8 cellular contexts compared by ENCODE assay signal in genomic region chr1:36175137-36176095, GRCh38. TPM values are rescaled to one million over a fixed set of nuclear protein-coding genes. Genes with fewer than 3 reads are reported as not detected.
DNase-seq lines count a peak whose midpoint lies in the region; ATAC-seq, FAIRE-seq and TF ChIP-seq lines count a peak whose summit lies in the region.

No MANE protein-coding gene starts in this region.

- ATAC-seq in Right ventricle myocardium inferior (peak; percentile 83), HG02938 (IDR thresholded peaks at IDR 0.05; ENCODE audit: unreplicated experiment) (no peak)

- no peaks in the 10 kb centered on the region for H3K9me1 ChIP-seq in keratinocyte (ENCODE audit: control insufficient read depth, extremely low read depth, insufficient read depth, low read length)

- TF ChIP-seq CTCF in keratinocyte (optimal IDR thresholded peaks at IDR 0.05 in 1 of 3, IDR thresholded peaks at IDR 0.05 in 1 of 3, conservative IDR thresholded peaks at IDR 0.05 in 1 of 3; ENCODE audit: extremely low read depth in 1 of 3, insufficient read depth in 2 of 3, low read length in 3 of 3) (no peak), uterus (IDR thresholded peaks at IDR 0.05) (no peak), colonic mucosa (IDR thresholded peaks at IDR 0.05) (no peak)

- dilution Hi-C loops in keratinocyte (cut with MboI; ENCODE audit: extremely low pct_ligation_motif_present, low sequenced_read_pairs): no loop called here

- intact Hi-C loops in Right ventricle myocardium inferior (cut with DNase I): loop anchor here (2.0 kb wide), 1 partner anchor 21 kb away; no protein-coding TSS in a partner anchor
- intact Hi-C loops in cardiac septum (cut with DNase I): loop anchor here (2.0 kb wide), 1 partner anchor 19 kb away; the partner anchor contains the start of gene MAP7D1
- intact Hi-C loops in uterus (cut with DNase I; ENCODE audit: low total_unique reads): no loop called here
- intact Hi-C loops in colonic mucosa (cut with DNase I): no loop called here

- H3K27ac ChIP-seq in keratinocyte (ENCODE audit: control insufficient read depth, insufficient read depth, low read length) (peak overlapping the region; percentile 55), uterus (peak overlapping the region; percentile 28 to 43), colonic mucosa (no peak overlapping the region)

- peaks cover 57% of the 10 kb centered on the region for H3K79me2 ChIP-seq in keratinocyte (ENCODE audit: control insufficient read depth, insufficient read depth, low read length)

- no peaks in the 10 kb centered on the region for H3K9me3 ChIP-seq in keratinocyte (ENCODE audit: control insufficient read depth, low read depth, low read length)
- no peaks in the 10 kb centered on the region for H3K9me3 ChIP-seq in uterus
- H3K9me3 ChIP-seq in colonic mucosa: no peaks in the 10 kb centered on the region

- H3K4me1 ChIP-seq in keratinocyte (ENCODE audit: control insufficient read depth, extremely low read depth, insufficient read depth, low read length) (peaks cover 51% of the 10 kb centered on the region), uterus (peaks cover 0 to 4% of the 10 kb centered on the region in 2 donors), colonic mucosa (no peaks in the 10 kb centered on the region)

- no peak overlapping the region for H3K4me2 ChIP-seq in keratinocyte (ENCODE audit: control insufficient read depth, extremely low read depth, insufficient read depth, low read depth, low read length)

- DNase-seq in Right ventricle myocardium inferior (ENCODE audit: missing footprints) (peak; percentile 71), cardiac septum (ENCODE audit: low spot score) (no peak), astrocyte of the hippocampus (ENCODE audit: low read depth, low spot score) (peak; percentile 79), keratinocyte (ENCODE audit: low read depth, low spot score) (no peak), uterus (no peak), putamen (ENCODE audit: low spot score) (no peak), colonic mucosa (no peak)

- no peak for TF ChIP-seq POLR2A in uterus (IDR thresholded peaks at IDR 0.05)

- H3K4me3 ChIP-seq in keratinocyte (ENCODE audit: control insufficient read depth in 2 of 3, extremely low read depth in 1 of 3, insufficient read depth in 2 of 3, low read depth in 1 of 3, low read length in 3 of 3): no peak overlapping the region
- no peak overlapping the region for H3K4me3 ChIP-seq in uterus
- H3K4me3 ChIP-seq in colonic mucosa: no peak overlapping the region

- H3K9ac ChIP-seq in keratinocyte (ENCODE audit: control insufficient read depth, extremely low read depth, insufficient read depth, low read length): peak overlapping the region; percentile 13
- no peak overlapping the region for H3K9ac ChIP-seq in colonic mucosa (ENCODE audit: low read depth in 2 of 2, low read length in 2 of 2)

- FAIRE-seq in keratinocyte (lab: Jason Lieb, UNC): no peak

- no peak overlapping the region for H2AFZ ChIP-seq in keratinocyte (ENCODE audit: control insufficient read depth, low read length)

- H4K20me1 ChIP-seq in keratinocyte (ENCODE audit: control insufficient read depth, extremely low read depth, insufficient read depth, low read length): peaks cover 12% of the 10 kb centered on the region

- peaks cover 51 to 65% of the 10 kb centered on the region in 2 experiments for H3K36me3 ChIP-seq in keratinocyte (ENCODE audit: control insufficient read depth in 2 of 2, extremely low read depth in 1 of 2, insufficient read depth in 2 of 2, low read length in 2 of 2)
- H3K36me3 ChIP-seq in uterus: no peaks in the 10 kb centered on the region
- H3K36me3 ChIP-seq in colonic mucosa: peaks cover 21% of the 10 kb centered on the region

- H3K27me3 ChIP-seq in keratinocyte (ENCODE audit: control insufficient read depth, extremely low read depth, insufficient read depth, low read length): no peaks in the 10 kb centered on the region
- H3K27me3 ChIP-seq in uterus: no peaks in the 10 kb centered on the region
- H3K27me3 ChIP-seq in colonic mucosa: no peaks in the 10 kb centered on the region

RNA-seq across cellular contexts. Expression of gene MAP7D1, which starts 19.5 kb away (rescaled TPM):
- total RNA-seq in Right ventricle myocardium inferior (383 TPM), cardiac septum (262 TPM), uterus (100 to 1,000 TPM in 1 of 4 donors, 10 to 100 TPM in 3; 53.5 to 115 (median 77.3) TPM), colonic mucosa (10 to 100 TPM; 37.7 to 50.0 TPM)
- 75.0 to 168 TPM (median 84.4 TPM) in 3 replicates for polyA plus RNA-seq in keratinocyte
- polyA plus RNA-seq in keratinocyte (2011; ENCODE audit: low read depth): 232 TPM
- polyA plus RNA-seq in keratinocyte (2011; cell fraction: cytosol; rRNA removed): 78.2 and 125 TPM in 2 replicates
- 171 and 172 TPM in 2 replicates for polyA plus RNA-seq in keratinocyte (2011; cell fraction: nucleus; rRNA removed)
- 165 and 219 TPM in 2 replicates for polyA plus RNA-seq in keratinocyte (2012; ENCODE audit: low replicate concordance)
- polyA minus RNA-seq in keratinocyte: 61.2 to 253 TPM (median 62.4 TPM) in 3 replicates
- polyA minus RNA-seq in keratinocyte (2011; cell fraction: cytosol; rRNA and poly(A)+ RNA removed): 213 TPM
- polyA minus RNA-seq in keratinocyte (2011; cell fraction: nucleus; rRNA and poly(A)+ RNA removed): 86.6 and 113 TPM in 2 replicates

RNA-seq across cellular contexts. Expression of gene TRAPPC3, which starts 26.1 kb away (rescaled TPM):
- total RNA-seq in Right ventricle myocardium inferior (53.9 TPM), cardiac septum (47.9 TPM), uterus (10 to 100 TPM; 10.6 to 70.6 (median 38.1) TPM), colonic mucosa (10 to 100 TPM; 59.0 to 60.6 TPM)
- polyA plus RNA-seq in keratinocyte: 145 to 173 TPM (median 169 TPM) in 3 replicates
- polyA plus RNA-seq in keratinocyte (2011; ENCODE audit: low read depth): 97.0 TPM
- polyA plus RNA-seq in keratinocyte (2011; cell fraction: cytosol; rRNA removed): 145 and 218 TPM in 2 replicates
- 115 TPM in 2 replicates for polyA plus RNA-seq in keratinocyte (2011; cell fraction: nucleus; rRNA removed)
- polyA plus RNA-seq in keratinocyte (2012; ENCODE audit: low replicate concordance): 105 and 147 TPM in 2 replicates
- 18.6 to 56.0 TPM (median 55.2 TPM) in 3 replicates for polyA minus RNA-seq in keratinocyte
- 210 TPM for polyA minus RNA-seq in keratinocyte (2011; cell fraction: cytosol; rRNA and poly(A)+ RNA removed)
- 24.0 and 30.9 TPM in 2 replicates for polyA minus RNA-seq in keratinocyte (2011; cell fraction: nucleus; rRNA and poly(A)+ RNA removed)

RNA-seq across cellular contexts. Expression of gene THRAP3, which starts 48.8 kb away (rescaled TPM):
- total RNA-seq in Right ventricle myocardium inferior (60.1 TPM), cardiac septum (86.5 TPM), uterus (10 to 100 TPM; 21.3 to 99.1 (median 67.5) TPM), colonic mucosa (100 to 1,000 TPM in 1 of 2 donors, 10 to 100 TPM in 1; 81.0 to 103 TPM)
- polyA plus RNA-seq in keratinocyte: 58.4 to 79.6 TPM (median 76.1 TPM) in 3 replicates
- polyA plus RNA-seq in keratinocyte (2011; ENCODE audit: low read depth): 85.5 TPM
- 34.3 and 59.9 TPM in 2 replicates for polyA plus RNA-seq in keratinocyte (2011; cell fraction: cytosol; rRNA removed)
- 91.9 and 96.0 TPM in 2 replicates for polyA plus RNA-seq in keratinocyte (2011; cell fraction: nucleus; rRNA removed)
- polyA plus RNA-seq in keratinocyte (2012; ENCODE audit: low replicate concordance): 42.0 and 71.2 TPM in 2 replicates
- 57.2 to 113 TPM (median 65.5 TPM) in 3 replicates for polyA minus RNA-seq in keratinocyte
- 32.4 TPM for polyA minus RNA-seq in keratinocyte (2011; cell fraction: cytosol; rRNA and poly(A)+ RNA removed)
- polyA minus RNA-seq in keratinocyte (2011; cell fraction: nucleus; rRNA and poly(A)+ RNA removed): 65.9 and 114 TPM in 2 replicates

RNA-seq across cellular contexts. Expression of gene COL8A2, which starts 50.4 kb away (rescaled TPM):
- total RNA-seq in Right ventricle myocardium inferior (1.0 TPM), cardiac septum (1.7 TPM), uterus (10 to 100 TPM in 1 of 4 donors, 1 to 10 TPM in 3; 1.2 to 16.6 (median 5.8) TPM), colonic mucosa (1 to 10 TPM; 1.1 to 2.1 TPM)
- 0.09 to 0.28 TPM (median 0.23 TPM) in 3 replicates for polyA plus RNA-seq in keratinocyte
- polyA plus RNA-seq in keratinocyte (2011; ENCODE audit: low read depth): 0.06 TPM
- polyA plus RNA-seq in keratinocyte (2011; cell fraction: cytosol; rRNA removed): 0.05 and 0.06 TPM in 2 replicates
- polyA plus RNA-seq in keratinocyte (2011; cell fraction: nucleus; rRNA removed): 0.38 and 0.63 TPM in 2 replicates
- 0.18 and 0.39 TPM in 2 replicates for polyA plus RNA-seq in keratinocyte (2012; ENCODE audit: low replicate concordance)
- 0.06 to 1.1 TPM (median 0.30 TPM) in 3 replicates for polyA minus RNA-seq in keratinocyte
- polyA minus RNA-seq in keratinocyte (2011; cell fraction: cytosol; rRNA and poly(A)+ RNA removed): not detected
- polyA minus RNA-seq in keratinocyte (2011; cell fraction: nucleus; rRNA and poly(A)+ RNA removed): 0.53 and 0.54 TPM in 2 replicates

Comparison
In these comparisons a context has a peak if more than half of its experiments do, and no peak if none do; other contexts are left out.
1. DNase-seq: peak in Right ventricle myocardium inferior (single experiment) and astrocyte of the hippocampus (single experiment); none in cardiac septum (single experiment), keratinocyte (single experiment), uterus (0 of 2), putamen (single experiment) and colonic mucosa (single experiment).
2. intact Hi-C loops: an anchor here in Right ventricle myocardium inferior (2.0 kb wide) and cardiac septum (2.0 kb wide); none called in uterus and colonic mucosa.